Comparison of ENCODE assay signal across 15 cellular contexts in the genomic region with DNA sequence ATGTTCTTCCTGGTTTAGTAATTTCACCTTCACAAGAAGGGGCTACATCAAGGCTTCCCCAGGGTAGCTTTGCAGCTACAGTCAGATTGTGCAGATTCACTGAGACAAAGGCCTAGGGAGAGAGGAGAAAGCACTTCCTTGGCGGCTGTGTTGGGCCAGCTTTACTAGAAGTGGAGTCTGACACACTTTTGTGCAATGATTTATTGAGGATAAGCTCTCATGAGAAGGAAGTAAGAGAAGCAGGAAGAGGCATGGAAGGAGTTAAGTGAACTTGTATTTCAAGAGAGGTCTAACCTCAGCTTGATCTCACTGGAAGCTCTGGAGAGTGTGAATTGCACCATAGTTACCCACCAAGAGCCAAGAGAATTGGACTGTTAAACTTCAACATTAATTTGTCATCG.
A peak's percentile ranks its signal among the peaks of the same experiment; 100 is the strongest.
DNase-seq lines count a peak whose midpoint lies in the region; FAIRE-seq and TF ChIP-seq lines count a peak whose summit lies in the region.
"Had no signal": no experiment of that assay in that cellular context is flagged by ENCODE, and none has a peak within 500 bp of the region (broad histone marks: within the 10 kb centered on the region; RNA-seq: fewer than 3 reads in every experiment).

No MANE protein-coding gene starts in this region.

- no peaks in the 10 kb centered on the region for H3K9me3 ChIP-seq in CD4-positive, alpha-beta memory T cell (ENCODE audit: control insufficient read depth in 1 of 2, low read length in 2 of 2)
- H3K9me3 ChIP-seq in ascending aorta: no peaks in the 10 kb centered on the region
- H3K9me3 ChIP-seq in WERI-Rb-1 (ENCODE audit: severe bottlenecking): no peaks in the 10 kb centered on the region
- H3K9me3 ChIP-seq: Peyer's patch had no signal

- intact Hi-C loops in CD4-positive, alpha-beta memory T cell (cut with micrococcal nuclease): no loop called here
- intact Hi-C loops in ascending aorta (cut with DNase I): no loop called here

- POLR2A ChIA-PET in CD4-positive, alpha-beta memory T cell (lab: Charles Lee; ENCODE audit: partially characterized antibody): interaction anchor here (0.6 to 3.5 kb wide), 5 partner anchors 8 to 40 kb away, joined by 3 to 12 read pairs (median 3); no protein-coding TSS in a partner anchor

- FAIRE-seq in D721Med (lab: Jason Lieb, UNC): no peak
- FAIRE-seq: GM12891, small intestine had no signal

- no peaks in the 10 kb centered on the region for H3K9me3 Mint-ChIP-seq in CD4-positive, alpha-beta memory T cell

- H3K27ac Mint-ChIP-seq in CD4-positive, alpha-beta memory T cell: peak overlapping the region; percentile 9 to 93 (median 65)

- no peak overlapping the region for H3K4me3 ChIP-seq in CD4-positive, alpha-beta memory T cell (ENCODE audit: low read length in 2 of 2)
- no peak overlapping the region for H3K4me3 ChIP-seq in ascending aorta
- H3K4me3 ChIP-seq in rectal smooth muscle tissue (ENCODE audit: low read length): no peak overlapping the region
- H3K4me3 ChIP-seq in WERI-Rb-1 (ENCODE audit: low read depth, low read length): no peak overlapping the region
- H3K4me3 ChIP-seq: dorsolateral prefrontal cortex, Peyer's patch had no signal

- CTCF ChIA-PET in CD4-positive, alpha-beta memory T cell (lab: Charles Lee; ENCODE audit: partially characterized antibody): interaction anchor here (0.9 to 2.7 kb wide), 9 partner anchors 8 to 486 kb away, joined by 3 to 10 read pairs (median 4); no protein-coding TSS in a partner anchor

- peaks cover 34% of the 10 kb centered on the region for H3K36me3 ChIP-seq in CD4-positive, alpha-beta memory T cell (ENCODE audit: insufficient read depth, low read length)
- H3K36me3 ChIP-seq in ascending aorta (peaks cover 9 to 41% of the 10 kb centered on the region in 2 donors), rectal smooth muscle tissue (ENCODE audit: control insufficient read depth, insufficient read depth, low read length) (peaks cover 5% of the 10 kb centered on the region), WERI-Rb-1 (no peaks in the 10 kb centered on the region)

- peak overlapping the region in 3 of 8 donors; percentile 3 to 42 (median 17) for H3K4me3 Mint-ChIP-seq in CD4-positive, alpha-beta memory T cell

- peaks cover 91% of the 10 kb centered on the region for H3K4me1 ChIP-seq in CD4-positive, alpha-beta memory T cell (ENCODE audit: insufficient read depth, low read length)
- H3K4me1 ChIP-seq in ascending aorta (peaks cover 36 to 82% of the 10 kb centered on the region in 2 donors), rectal smooth muscle tissue (ENCODE audit: control insufficient read depth, insufficient read depth, low read length) (peaks cover 58% of the 10 kb centered on the region)

- H3K27ac ChIP-seq in CD4-positive, alpha-beta memory T cell (ENCODE audit: low read depth, low read length): no peak overlapping the region
- H3K27ac ChIP-seq in ascending aorta (peak overlapping the region; percentile 51 to 76), rectal smooth muscle tissue (ENCODE audit: low read depth, low read length) (peak overlapping the region; percentile 38), WERI-Rb-1 (no peak overlapping the region)
- H3K27ac ChIP-seq: Peyer's patch had no signal

- TF ChIP-seq CTCF in ascending aorta (IDR thresholded peaks at IDR 0.05) (no peak), D721Med (IDR thresholded peaks at IDR 0.05; ENCODE audit: insufficient read depth, missing control alignments) (no peak), WERI-Rb-1 (IDR thresholded peaks at IDR 0.05; ENCODE audit: low read depth, low read length) (no peak)

- no peak overlapping the region for H3K9ac ChIP-seq in rectal smooth muscle tissue (ENCODE audit: low read length)

- no peak for DNase-seq in CD4-positive, alpha-beta memory T cell
- DNase-seq in MV-4-11 (lab: John Stamatoyannopoulos, UW) (peak; percentile 98), ascending aorta (ENCODE audit: low spot score in 2 of 2) (no peak), D721Med (ENCODE audit: insufficient read length, low spot score) (no peak), ecto neural progenitor cell (ENCODE audit: low spot score) (no peak), WERI-Rb-1 (no peak), NCI-H2029 treated with DMSO at 0.1 percent for 48 hours (lab: John Stamatoyannopoulos, UW) (no peak)
- DNase-seq: activated gamma-delta T cell treated with Interleukin-2 at 50 U/mL for 16 hours, DMS153, dorsolateral prefrontal cortex, NCI-H2171 treated with DMSO at 0.1 percent for 48 hours, Peyer's patch, small intestine had no signal

- H3K36me3 Mint-ChIP-seq in CD4-positive, alpha-beta memory T cell: peaks cover 76 to 83% of the 10 kb centered on the region in 2 donors

- H3K27me3 ChIP-seq in CD4-positive, alpha-beta memory T cell (ENCODE audit: insufficient read depth, low read length): no peaks in the 10 kb centered on the region
- H3K27me3 ChIP-seq in ascending aorta (no peaks in the 10 kb centered on the region), rectal smooth muscle tissue (ENCODE audit: control insufficient read depth, insufficient read depth, low read length) (no peaks in the 10 kb centered on the region), WERI-Rb-1 (ENCODE audit: insufficient read depth, low read depth, severe bottlenecking) (no peaks in the 10 kb centered on the region)
- H3K27me3 ChIP-seq: dorsolateral prefrontal cortex, Peyer's patch had no signal

- peaks cover 66 to 94% (median 80%) of the 10 kb centered on the region in 4 donors for H3K4me1 Mint-ChIP-seq in CD4-positive, alpha-beta memory T cell

- H3K27me3 Mint-ChIP-seq in CD4-positive, alpha-beta memory T cell: no peaks in the 10 kb centered on the region

Comparison
In these comparisons a context has a peak if more than half of its experiments do, and no peak if none do; other contexts are left out.
1. H3K27ac ChIP-seq: peak in ascending aorta (2 of 2) and rectal smooth muscle tissue (single experiment); none in CD4-positive, alpha-beta memory T cell (single experiment) and WERI-Rb-1 (single experiment).